Comparison of ENCODE assay signal across 2 cellular contexts in genomic region chr11:110092577-110093406, GRCh38.
TF ChIP-seq lines count a peak whose summit lies in the region.

ZC3H12C (plus strand) TSS chr11:110093392; CDS start chr11:110093412, 20 bp downstream.

TF ChIP-seq in WTC11, 78 proteins besides CTCF, POLR2A, EP300 and RAD21:
- TF ChIP-seq ATF1 (CRISPR knock-in tag; IDR thresholded peaks at IDR 0.05), result no peak
- TF ChIP-seq, protein P1, sequence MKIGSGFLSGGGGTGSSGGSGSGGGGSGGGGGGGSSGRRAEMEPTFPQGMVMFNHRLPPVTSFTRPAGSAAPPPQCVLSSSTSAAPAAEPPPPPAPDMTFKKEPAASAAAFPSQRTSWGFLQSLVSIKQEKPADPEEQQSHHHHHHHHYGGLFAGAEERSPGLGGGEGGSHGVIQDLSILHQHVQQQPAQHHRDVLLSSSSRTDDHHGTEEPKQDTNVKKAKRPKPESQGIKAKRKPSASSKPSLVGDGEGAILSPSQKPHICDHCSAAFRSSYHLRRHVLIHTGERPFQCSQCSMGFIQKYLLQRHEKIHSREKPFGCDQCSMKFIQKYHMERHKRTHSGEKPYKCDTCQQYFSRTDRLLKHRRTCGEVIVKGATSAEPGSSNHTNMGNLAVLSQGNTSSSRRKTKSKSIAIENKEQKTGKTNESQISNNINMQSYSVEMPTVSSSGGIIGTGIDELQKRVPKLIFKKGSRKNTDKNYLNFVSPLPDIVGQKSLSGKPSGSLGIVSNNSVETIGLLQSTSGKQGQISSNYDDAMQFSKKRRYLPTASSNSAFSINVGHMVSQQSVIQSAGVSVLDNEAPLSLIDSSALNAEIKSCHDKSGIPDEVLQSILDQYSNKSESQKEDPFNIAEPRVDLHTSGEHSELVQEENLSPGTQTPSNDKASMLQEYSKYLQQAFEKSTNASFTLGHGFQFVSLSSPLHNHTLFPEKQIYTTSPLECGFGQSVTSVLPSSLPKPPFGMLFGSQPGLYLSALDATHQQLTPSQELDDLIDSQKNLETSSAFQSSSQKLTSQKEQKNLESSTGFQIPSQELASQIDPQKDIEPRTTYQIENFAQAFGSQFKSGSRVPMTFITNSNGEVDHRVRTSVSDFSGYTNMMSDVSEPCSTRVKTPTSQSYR (CRISPR knock-in tag; IDR thresholded peaks at IDR 0.05), result peak; percentile 39; the same call in 1 of the 2 replicates
- TF ChIP-seq RORB (CRISPR knock-in tag; IDR thresholded peaks at IDR 0.05), result no peak
- 0 out of 2 replicates have a peak, but pooled peaks have one; percentile 21 for TF ChIP-seq CREM (CRISPR knock-in tag; IDR thresholded peaks at IDR 0.05)
- TF ChIP-seq HMGXB4 (CRISPR knock-in tag; IDR thresholded peaks at IDR 0.05), result peak; percentile 43
- peak; percentile 47; the same call in 1 of the 2 replicates for TF ChIP-seq ZBTB21 (CRISPR knock-in tag; IDR thresholded peaks at IDR 0.05; ENCODE audit: borderline replicate concordance)
- 0 out of 2 replicates have a peak, but pooled peaks have one; percentile 23 for TF ChIP-seq E2F4 (CRISPR knock-in tag; IDR thresholded peaks at IDR 0.05; ENCODE audit: borderline replicate concordance, low read depth)

TF ChIP-seq in H1, 55 proteins besides CTCF, POLR2A, EP300 and RAD21 (continued from another document):
- TF ChIP-seq JUND (IDR thresholded peaks at IDR 0.05; ENCODE audit: low read length) (no peak), TCF12 (IDR thresholded peaks at IDR 0.05; ENCODE audit: low read depth, low read length) (no peak), TBP (IDR thresholded peaks at IDR 0.05; ENCODE audit: low read depth, low read length) (peak; percentile 85), YY1 (IDR thresholded peaks at IDR 0.05; ENCODE audit: low read depth, low read length) (0 out of 2 replicates have a peak, but pooled peaks have one; percentile 19), EZH2 (IDR thresholded peaks at IDR 0.05; ENCODE audit: low read depth, low read length, severe bottlenecking) (no peak), RXRA (IDR thresholded peaks at IDR 0.05; ENCODE audit: insufficient read depth, low read depth, low read length) (no peak), MAFK (IDR thresholded peaks at IDR 0.05; ENCODE audit: low read depth, low read length) (no peak), BACH1 (IDR thresholded peaks at IDR 0.05; ENCODE audit: low read length) (no peak), JUN (IDR thresholded peaks at IDR 0.05; ENCODE audit: low read depth, low read length) (no peak), PHF8 (conservative IDR thresholded peaks at IDR 0.05; ENCODE audit: low read depth, low read length) (0 out of 2 replicates have a peak, but pooled peaks have one; percentile 52), SUZ12 (IDR thresholded peaks at IDR 0.05; ENCODE audit: low read length) (peak; percentile 48; the same call in 1 of the 2 replicates), CBX5 (IDR thresholded peaks at IDR 0.05; ENCODE audit: low read depth, low read length) (no peak), POU5F1 (IDR thresholded peaks at IDR 0.05; ENCODE audit: low read depth, low read length) (no peak), BRCA1 (IDR thresholded peaks at IDR 0.05; ENCODE audit: low read depth, low read length) (no peak), RNF2 (IDR thresholded peaks at IDR 0.05; ENCODE audit: borderline replicate concordance, low read depth, low read length, missing control alignments, poor library complexity, severe bottlenecking) (no peak), ASH2L (IDR thresholded peaks at IDR 0.05; ENCODE audit: low read length) (peak; percentile 70), TAF7 (optimal IDR thresholded peaks at IDR 0.05; ENCODE audit: borderline replicate concordance, low read depth, low read length) (peak; percentile 86), SIX5 (IDR thresholded peaks at IDR 0.05; ENCODE audit: low read depth, low read length) (no peak), KDM4A (IDR thresholded peaks at IDR 0.05; ENCODE audit: low read depth, low read length, severe bottlenecking) (peak; percentile 74), SIRT6 (IDR thresholded peaks at IDR 0.05; ENCODE audit: low read length) (no peak), ATF2 (IDR thresholded peaks at IDR 0.05; ENCODE audit: low read length) (no peak), RBBP5 (IDR thresholded peaks at IDR 0.05; ENCODE audit: borderline replicate concordance, low read depth, low read length) (peak; percentile 55; the same call in 1 of the 2 replicates), TAF1 (IDR thresholded peaks at IDR 0.05; ENCODE audit: low read depth, low read length) (peak; percentile 92), NRF1 (IDR thresholded peaks at IDR 0.05; ENCODE audit: low read depth, low read length) (no peak), HDAC2 (IDR thresholded peaks at IDR 0.05; ENCODE audit: borderline replicate concordance in 1 of 2, low read depth in 2 of 2, low read length in 2 of 2) (0 out of 4 replicates have a peak, but pooled peaks of 1 of the 2 experiments have one; percentile 60), SIN3A (conservative IDR thresholded peaks at IDR 0.05 in 1 of 2, IDR thresholded peaks at IDR 0.05 in 1 of 2; ENCODE audit: low read depth in 1 of 2, low read length in 2 of 2) (0 out of 4 replicates have a peak, but pooled peaks of 1 of the 2 experiments have one; percentile 11), CHD2 (IDR thresholded peaks at IDR 0.05; ENCODE audit: low read length) (no peak; the same call in 1 of the 2 replicates), KDM1A (IDR thresholded peaks at IDR 0.05; ENCODE audit: borderline replicate concordance, low read length) (no peak), CEBPB (IDR thresholded peaks at IDR 0.05; ENCODE audit: low read depth, low read length) (peak; percentile 96), POLR2AphosphoS5 (IDR thresholded peaks at IDR 0.05; ENCODE audit: low read depth, low read length) (peak; percentile 73)
- TF ChIP-seq, protein P2, sequence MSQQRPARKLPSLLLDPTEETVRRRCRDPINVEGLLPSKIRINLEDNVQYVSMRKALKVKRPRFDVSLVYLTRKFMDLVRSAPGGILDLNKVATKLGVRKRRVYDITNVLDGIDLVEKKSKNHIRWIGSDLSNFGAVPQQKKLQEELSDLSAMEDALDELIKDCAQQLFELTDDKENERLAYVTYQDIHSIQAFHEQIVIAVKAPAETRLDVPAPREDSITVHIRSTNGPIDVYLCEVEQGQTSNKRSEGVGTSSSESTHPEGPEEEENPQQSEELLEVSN (IDR thresholded peaks at IDR 0.05), result no peak; the same call in 1 of the 2 replicates
- TF ChIP-seq, protein P3, sequence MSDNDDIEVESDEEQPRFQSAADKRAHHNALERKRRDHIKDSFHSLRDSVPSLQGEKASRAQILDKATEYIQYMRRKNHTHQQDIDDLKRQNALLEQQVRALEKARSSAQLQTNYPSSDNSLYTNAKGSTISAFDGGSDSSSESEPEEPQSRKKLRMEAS (IDR thresholded peaks at IDR 0.05), result peak; percentile 39; the same call in 1 of the 2 replicates
- TF ChIP-seq, protein P4, sequence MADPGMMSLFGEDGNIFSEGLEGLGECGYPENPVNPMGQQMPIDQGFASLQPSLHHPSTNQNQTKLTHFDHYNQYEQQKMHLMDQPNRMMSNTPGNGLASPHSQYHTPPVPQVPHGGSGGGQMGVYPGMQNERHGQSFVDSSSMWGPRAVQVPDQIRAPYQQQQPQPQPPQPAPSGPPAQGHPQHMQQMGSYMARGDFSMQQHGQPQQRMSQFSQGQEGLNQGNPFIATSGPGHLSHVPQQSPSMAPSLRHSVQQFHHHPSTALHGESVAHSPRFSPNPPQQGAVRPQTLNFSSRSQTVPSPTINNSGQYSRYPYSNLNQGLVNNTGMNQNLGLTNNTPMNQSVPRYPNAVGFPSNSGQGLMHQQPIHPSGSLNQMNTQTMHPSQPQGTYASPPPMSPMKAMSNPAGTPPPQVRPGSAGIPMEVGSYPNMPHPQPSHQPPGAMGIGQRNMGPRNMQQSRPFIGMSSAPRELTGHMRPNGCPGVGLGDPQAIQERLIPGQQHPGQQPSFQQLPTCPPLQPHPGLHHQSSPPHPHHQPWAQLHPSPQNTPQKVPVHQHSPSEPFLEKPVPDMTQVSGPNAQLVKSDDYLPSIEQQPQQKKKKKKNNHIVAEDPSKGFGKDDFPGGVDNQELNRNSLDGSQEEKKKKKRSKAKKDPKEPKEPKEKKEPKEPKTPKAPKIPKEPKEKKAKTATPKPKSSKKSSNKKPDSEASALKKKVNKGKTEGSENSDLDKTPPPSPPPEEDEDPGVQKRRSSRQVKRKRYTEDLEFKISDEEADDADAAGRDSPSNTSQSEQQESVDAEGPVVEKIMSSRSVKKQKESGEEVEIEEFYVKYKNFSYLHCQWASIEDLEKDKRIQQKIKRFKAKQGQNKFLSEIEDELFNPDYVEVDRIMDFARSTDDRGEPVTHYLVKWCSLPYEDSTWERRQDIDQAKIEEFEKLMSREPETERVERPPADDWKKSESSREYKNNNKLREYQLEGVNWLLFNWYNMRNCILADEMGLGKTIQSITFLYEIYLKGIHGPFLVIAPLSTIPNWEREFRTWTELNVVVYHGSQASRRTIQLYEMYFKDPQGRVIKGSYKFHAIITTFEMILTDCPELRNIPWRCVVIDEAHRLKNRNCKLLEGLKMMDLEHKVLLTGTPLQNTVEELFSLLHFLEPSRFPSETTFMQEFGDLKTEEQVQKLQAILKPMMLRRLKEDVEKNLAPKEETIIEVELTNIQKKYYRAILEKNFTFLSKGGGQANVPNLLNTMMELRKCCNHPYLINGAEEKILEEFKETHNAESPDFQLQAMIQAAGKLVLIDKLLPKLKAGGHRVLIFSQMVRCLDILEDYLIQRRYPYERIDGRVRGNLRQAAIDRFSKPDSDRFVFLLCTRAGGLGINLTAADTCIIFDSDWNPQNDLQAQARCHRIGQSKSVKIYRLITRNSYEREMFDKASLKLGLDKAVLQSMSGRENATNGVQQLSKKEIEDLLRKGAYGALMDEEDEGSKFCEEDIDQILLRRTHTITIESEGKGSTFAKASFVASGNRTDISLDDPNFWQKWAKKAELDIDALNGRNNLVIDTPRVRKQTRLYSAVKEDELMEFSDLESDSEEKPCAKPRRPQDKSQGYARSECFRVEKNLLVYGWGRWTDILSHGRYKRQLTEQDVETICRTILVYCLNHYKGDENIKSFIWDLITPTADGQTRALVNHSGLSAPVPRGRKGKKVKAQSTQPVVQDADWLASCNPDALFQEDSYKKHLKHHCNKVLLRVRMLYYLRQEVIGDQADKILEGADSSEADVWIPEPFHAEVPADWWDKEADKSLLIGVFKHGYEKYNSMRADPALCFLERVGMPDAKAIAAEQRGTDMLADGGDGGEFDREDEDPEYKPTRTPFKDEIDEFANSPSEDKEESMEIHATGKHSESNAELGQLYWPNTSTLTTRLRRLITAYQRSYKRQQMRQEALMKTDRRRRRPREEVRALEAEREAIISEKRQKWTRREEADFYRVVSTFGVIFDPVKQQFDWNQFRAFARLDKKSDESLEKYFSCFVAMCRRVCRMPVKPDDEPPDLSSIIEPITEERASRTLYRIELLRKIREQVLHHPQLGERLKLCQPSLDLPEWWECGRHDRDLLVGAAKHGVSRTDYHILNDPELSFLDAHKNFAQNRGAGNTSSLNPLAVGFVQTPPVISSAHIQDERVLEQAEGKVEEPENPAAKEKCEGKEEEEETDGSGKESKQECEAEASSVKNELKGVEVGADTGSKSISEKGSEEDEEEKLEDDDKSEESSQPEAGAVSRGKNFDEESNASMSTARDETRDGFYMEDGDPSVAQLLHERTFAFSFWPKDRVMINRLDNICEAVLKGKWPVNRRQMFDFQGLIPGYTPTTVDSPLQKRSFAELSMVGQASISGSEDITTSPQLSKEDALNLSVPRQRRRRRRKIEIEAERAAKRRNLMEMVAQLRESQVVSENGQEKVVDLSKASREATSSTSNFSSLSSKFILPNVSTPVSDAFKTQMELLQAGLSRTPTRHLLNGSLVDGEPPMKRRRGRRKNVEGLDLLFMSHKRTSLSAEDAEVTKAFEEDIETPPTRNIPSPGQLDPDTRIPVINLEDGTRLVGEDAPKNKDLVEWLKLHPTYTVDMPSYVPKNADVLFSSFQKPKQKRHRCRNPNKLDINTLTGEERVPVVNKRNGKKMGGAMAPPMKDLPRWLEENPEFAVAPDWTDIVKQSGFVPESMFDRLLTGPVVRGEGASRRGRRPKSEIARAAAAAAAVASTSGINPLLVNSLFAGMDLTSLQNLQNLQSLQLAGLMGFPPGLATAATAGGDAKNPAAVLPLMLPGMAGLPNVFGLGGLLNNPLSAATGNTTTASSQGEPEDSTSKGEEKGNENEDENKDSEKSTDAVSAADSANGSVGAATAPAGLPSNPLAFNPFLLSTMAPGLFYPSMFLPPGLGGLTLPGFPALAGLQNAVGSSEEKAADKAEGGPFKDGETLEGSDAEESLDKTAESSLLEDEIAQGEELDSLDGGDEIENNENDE (IDR thresholded peaks at IDR 0.05; ENCODE audit: insufficient replicate concordance, low read length), result no peak
